1 cellular context compared by ENCODE assay signal in genomic region chr9:112761912-112762651, GRCh38.
TF ChIP-seq lines count a peak whose summit lies in the region.

No MANE protein-coding gene starts in this region.

TF ChIP-seq in IMR-90, 13 proteins besides CTCF, POLR2A, EP300 and RAD21:
- TF ChIP-seq MAZ (IDR thresholded peaks at IDR 0.05; ENCODE audit: borderline replicate concordance, low read depth, low read length) (no peak), CEBPB (IDR thresholded peaks at IDR 0.05; ENCODE audit: low read depth, low read length) (peak; percentile 57), FOS (IDR thresholded peaks at IDR 0.05; ENCODE audit: low read depth, low read length) (peak; percentile 79), NFE2L2 (IDR thresholded peaks at IDR 0.05; ENCODE audit: low read depth, low read length) (no peak), RFX5 (IDR thresholded peaks at IDR 0.05; ENCODE audit: low read depth, low read length) (no peak), BHLHE40 (IDR thresholded peaks at IDR 0.05; ENCODE audit: low read depth, low read length) (peak; percentile 50; the same call in 1 of the 2 replicates)
TF ChIP-seq in IMR-90: peak in this region for 3.
